Comparison of ENCODE assay signal across 13 cellular contexts in the genomic region with DNA sequence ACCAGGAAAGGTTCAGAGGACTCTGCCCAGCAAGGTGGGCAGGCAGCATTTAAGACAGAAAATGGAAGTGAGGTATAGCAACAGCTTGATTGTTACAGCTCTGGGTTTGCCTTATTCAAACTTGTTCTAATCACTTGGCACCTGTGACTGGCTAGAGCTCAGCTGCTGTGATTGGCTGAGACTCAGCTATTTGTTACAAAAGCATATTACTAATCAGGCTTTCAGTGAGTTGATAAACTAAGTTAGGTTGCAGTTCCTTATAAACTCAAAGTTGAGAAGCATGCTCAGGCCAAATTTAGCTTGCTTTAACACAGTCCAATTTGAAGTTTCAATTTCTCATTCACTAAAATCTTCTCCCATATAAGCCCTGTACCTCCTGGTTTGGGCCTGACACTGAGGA. TPM values are rescaled to one million over a fixed set of nuclear protein-coding genes. Genes with fewer than 3 reads are reported as not detected.
DNase-seq lines count a peak whose midpoint lies in the region; ATAC-seq and TF ChIP-seq lines count a peak whose summit lies in the region.
"Had no signal": no experiment of that assay in that cellular context is flagged by ENCODE, and none has a peak within 500 bp of the region (broad histone marks: within the 10 kb centered on the region; RNA-seq: fewer than 3 reads in every experiment).

No MANE protein-coding gene starts in this region.

- no TSS peak for BruUV-seq in A673 (replicated peaks; lab: Mats Ljungman, UMichigan)

- POLR2A ChIA-PET in A673 (lab: Charles Lee; ENCODE audit: low non-redundant PET), result no interaction called here

- H3K27ac ChIP-seq in right cardiac atrium (ENCODE audit: low read length) (no peak overlapping the region), A673 (ENCODE audit: low read depth, low read length, poor library complexity, severe bottlenecking) (no peak overlapping the region)
- H3K27ac ChIP-seq: sigmoid colon, SK-N-MC had no signal

- DNase-seq in right cardiac atrium (no peak), SKM-1 (lab: John Stamatoyannopoulos, UW; ENCODE audit: unreplicated experiment) (no peak), A673 (ENCODE audit: low spot score) (no peak), T-helper 1 cell (no peak), GM03348 (ENCODE audit: low spot score) (no peak)
- DNase-seq: foreskin melanocyte, NCI-H2081 treated with DMSO at 0.1 percent for 48 hours, sigmoid colon had no signal

- intact Hi-C loops in right cardiac atrium (cut with DNase I), result no loop called here
- intact Hi-C loops in A673 (cut with micrococcal nuclease; ENCODE audit: unreplicated experiment), result no loop called here

- ATAC-seq in GM18909 (IDR thresholded peaks at IDR 0.05; ENCODE audit: poor library complexity, unreplicated experiment), result peak; percentile 69
- peak; percentile 59 for ATAC-seq in GM21619 (IDR thresholded peaks at IDR 0.05; ENCODE audit: unreplicated experiment)
- peak; percentile 49 for ATAC-seq in HG03196 (IDR thresholded peaks at IDR 0.05; ENCODE audit: unreplicated experiment)
- peak; percentile 49 to 70 for ATAC-seq in right cardiac atrium

- H3K36me3 ChIP-seq in A673 (ENCODE audit: insufficient read depth, low read length, poor library complexity, severe bottlenecking), result no peaks in the 10 kb centered on the region
- H3K36me3 ChIP-seq: sigmoid colon had no signal

- H3K27me3 ChIP-seq in right cardiac atrium (ENCODE audit: control insufficient read depth, insufficient read depth), result no peaks in the 10 kb centered on the region
- H3K27me3 ChIP-seq in A673 (replicated peaks; ENCODE audit: insufficient read depth, low read depth, low read length, poor library complexity), result peaks cover 19% of the 10 kb centered on the region
- H3K27me3 ChIP-seq: sigmoid colon had no signal

- TF ChIP-seq CTCF in A673 (conservative IDR thresholded peaks at IDR 0.05; ENCODE audit: low read depth, low read length), result no peak

- no peaks in the 10 kb centered on the region for H3K4me1 ChIP-seq in right cardiac atrium (ENCODE audit: control insufficient read depth, insufficient read depth, low read length)
- no peaks in the 10 kb centered on the region for H3K4me1 ChIP-seq in A673 (ENCODE audit: insufficient read depth, low read length, poor library complexity, severe bottlenecking)
- H3K4me1 ChIP-seq: sigmoid colon had no signal

- H3K4me3 ChIP-seq in right cardiac atrium (ENCODE audit: low read length), result no peak overlapping the region
- H3K4me3 ChIP-seq in A673 (ENCODE audit: low read depth, low read length, poor library complexity, severe bottlenecking), result no peak overlapping the region
- H3K4me3 ChIP-seq: sigmoid colon, SK-N-MC had no signal

- CTCF ChIA-PET in A673 (lab: Charles Lee), result interaction anchor here (0.7 kb wide), 1 partner anchor 66 kb away, joined by 3 read pairs; no protein-coding TSS in a partner anchor

- H3K9me3 ChIP-seq in right cardiac atrium (ENCODE audit: control insufficient read depth, low read length) (no peaks in the 10 kb centered on the region), A673 (ENCODE audit: low read depth, low read length, poor library complexity, severe bottlenecking) (no peaks in the 10 kb centered on the region)
- H3K9me3 ChIP-seq: sigmoid colon had no signal

RNA-seq across cellular contexts. Expression of a gene that starts 56.3 kb away (rescaled TPM):
- under 1 TPM in 2 of 4 donors, not detected in 2; 0.14 to 0.35 TPM for total RNA-seq in right cardiac atrium
- polyA plus RNA-seq in right cardiac atrium, result 0.07 TPM
- not detected in 2 replicates for total RNA-seq in A673 (2021)
- total RNA-seq: lung microvascular endothelial cell had no signal
